In genomic region chr12:13215056-13215455, GRCh38 we compare ENCODE assay signal across 17 cellular contexts.
"Had no signal": no experiment of that assay in that cellular context is flagged by ENCODE, and none has a peak within 500 bp of the region (broad histone marks: within the 10 kb centered on the region; RNA-seq: fewer than 3 reads in every experiment).

No MANE protein-coding gene starts in this region.

- H3K36me3 Mint-ChIP-seq: activated naive CD8-positive, alpha-beta T cell treated with anti-CD3 and anti-CD28 coated beads, Interleukin-2, amount 10 ng/mL, durations not matched to agents 7 days and 5 days had no signal

- H3K9me3 ChIP-seq: adrenal gland had no signal

- H3K4me3 Mint-ChIP-seq: activated CD8-positive, alpha-beta T cell treated with anti-CD3 and anti-CD28 coated beads for 36 hours; activated naive CD8-positive, alpha-beta T cell treated with anti-CD3 and anti-CD28 coated beads, Interleukin-2, amount 10 ng/mL, durations not matched to agents 7 days and 5 days had no signal

- H3K4me3 ChIP-seq: adrenal gland had no signal

- DNase-seq: activated CD4-positive, alpha-beta T cell treated with anti-CD3 and anti-CD28 coated beads for 4 hours; activated CD8-positive, alpha-beta memory T cell treated with anti-CD3 and anti-CD28 coated beads, Interleukin-2, amount 50 U/mL, for 4 hours; activated CD8-positive, alpha-beta T cell treated with anti-CD3 and anti-CD28 coated beads for 36 hours; activated naive CD4-positive, alpha-beta T cell treated with anti-CD3 and anti-CD28 coated beads, Interleukin-2, amount 50 U/mL, for 16 hours; activated naive CD8-positive, alpha-beta T cell treated with anti-CD3 and anti-CD28 coated beads, Interleukin-2, amount 10 ng/mL, durations not matched to agents 7 days and 5 days; adrenal gland; anterior cingulate cortex; KBM-7; NCI-H1048; NCI-H146; NCI-H187 treated with DMSO at 0.1 percent for 48 hours; NCI-H2081 treated with DMSO at 0.1 percent for 48 hours; NCI-H446; NCI-H524; SHP77 treated with DMSO at 0.1 percent for 48 hours; T-helper 1 cell; WERI-Rb-1 had no signal

- ATAC-seq: activated CD8-positive, alpha-beta T cell treated with anti-CD3 and anti-CD28 coated beads for 36 hours had no signal

- H3K27ac Mint-ChIP-seq: activated CD8-positive, alpha-beta T cell treated with anti-CD3 and anti-CD28 coated beads for 36 hours; activated naive CD8-positive, alpha-beta T cell treated with anti-CD3 and anti-CD28 coated beads, Interleukin-2, amount 10 ng/mL, durations not matched to agents 7 days and 5 days had no signal

- H3K27me3 ChIP-seq: adrenal gland had no signal

- H3K27ac ChIP-seq: adrenal gland, WERI-Rb-1 had no signal

- H3K36me3 ChIP-seq: WERI-Rb-1 had no signal

- H3K27me3 Mint-ChIP-seq: activated CD8-positive, alpha-beta T cell treated with anti-CD3 and anti-CD28 coated beads for 36 hours had no signal

- H3K9me3 Mint-ChIP-seq: activated CD8-positive, alpha-beta T cell treated with anti-CD3 and anti-CD28 coated beads for 36 hours had no signal
